ENCODE assay signal across 12 cellular contexts in the genomic region with DNA sequence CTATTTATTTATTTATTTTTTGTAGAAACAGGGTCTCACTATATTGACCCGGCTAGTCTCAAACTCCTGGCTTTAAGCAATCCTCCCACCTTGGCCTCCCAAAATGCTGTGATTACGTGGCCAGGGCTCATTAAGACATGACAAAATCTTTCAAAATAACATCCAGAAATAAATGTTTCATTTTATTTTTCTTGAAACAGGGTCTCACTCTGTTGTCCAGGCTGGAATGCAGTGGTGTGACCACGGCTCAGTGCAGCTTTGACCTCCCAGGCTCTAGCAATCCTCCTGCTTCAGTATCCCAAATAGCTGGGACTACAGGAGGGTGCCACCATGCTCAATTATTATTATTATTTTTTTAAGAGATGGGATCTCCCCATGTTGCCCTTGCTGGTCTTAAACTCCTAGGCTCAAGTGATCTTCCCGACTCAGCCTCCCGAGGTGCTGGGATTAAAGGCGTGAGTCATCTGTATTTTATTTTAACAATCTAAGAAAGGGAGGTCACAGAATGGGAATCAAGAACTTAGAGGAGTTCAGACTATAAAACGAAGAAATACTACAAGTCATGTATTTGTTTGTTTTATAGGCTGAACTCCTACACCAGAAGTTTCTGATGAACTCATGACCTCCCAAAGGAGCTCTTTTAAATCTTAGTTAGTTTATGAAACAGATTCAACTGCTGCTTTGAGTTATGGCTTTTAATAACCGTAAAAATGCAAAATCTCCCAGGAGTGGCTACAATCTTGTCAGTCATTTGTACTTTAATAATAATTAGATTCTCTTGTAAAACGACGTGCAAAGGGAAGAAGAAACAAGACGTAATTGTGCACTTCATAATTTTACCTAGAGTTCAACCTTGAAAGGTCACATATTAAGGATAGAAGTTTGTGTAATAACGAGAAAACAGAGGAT. TPM values are rescaled to one million over a fixed set of nuclear protein-coding genes. Genes with fewer than 3 reads are reported as not detected.
DNase-seq lines count a peak whose midpoint lies in the region; ATAC-seq, FAIRE-seq and TF ChIP-seq lines count a peak whose summit lies in the region.
"Had no signal": no experiment of that assay in that cellular context is flagged by ENCODE, and none has a peak within 500 bp of the region (broad histone marks: within the 10 kb centered on the region; RNA-seq: fewer than 3 reads in every experiment).

No MANE protein-coding gene starts in this region.

- H3K27me3 ChIP-seq in DND-41 (ENCODE audit: insufficient read depth, low read length, poor library complexity) (no peaks in the 10 kb centered on the region), sigmoid colon (no peaks in the 10 kb centered on the region), pancreas (no peaks in the 10 kb centered on the region)
- H3K27me3 ChIP-seq: adrenal gland had no signal

- H3K79me2 ChIP-seq in DND-41 (ENCODE audit: insufficient read depth, low read length) = peaks cover 45% of the 10 kb centered on the region

- TF ChIP-seq POLR2A in sigmoid colon (IDR thresholded peaks at IDR 0.05) = no peak

- H3K9ac ChIP-seq in DND-41 (ENCODE audit: low read depth, low read length) = peak overlapping the region; percentile 73; the same call in 1 of the 2 replicates

- TF ChIP-seq CTCF in DND-41 (IDR thresholded peaks at IDR 0.05; ENCODE audit: borderline replicate concordance, extremely low read depth, low read length, poor library complexity, severe bottlenecking) (no peak), choroid plexus epithelial cell (conservative IDR thresholded peaks at IDR 0.05; ENCODE audit: low read depth, low read length) (no peak), sigmoid colon (IDR thresholded peaks at IDR 0.05) (no peak), pancreas (IDR thresholded peaks at IDR 0.05) (no peak)

- FAIRE-seq in pancreas (lab: Jason Lieb, UNC) = no peak

- peaks cover 33% of the 10 kb centered on the region for H3K4me1 ChIP-seq in DND-41 (ENCODE audit: insufficient read depth, low read length)
- H3K4me1 ChIP-seq in sigmoid colon = peaks cover 0 to 32% (median 26%) of the 10 kb centered on the region in 4 donors
- peaks cover 0 to 15% (median 13%) of the 10 kb centered on the region in 3 donors for H3K4me1 ChIP-seq in pancreas

- no peaks in the 10 kb centered on the region; the same call in 1 of the 2 replicates for H4K20me1 ChIP-seq in DND-41 (ENCODE audit: insufficient read depth, low read length)

- no peak for ATAC-seq in DND-41 (ENCODE audit: insufficient read depth, low read depth)
- no peak for ATAC-seq in HG03521 (IDR thresholded peaks at IDR 0.05; ENCODE audit: unreplicated experiment)
- no peak for ATAC-seq in pancreas

- no peak overlapping the region for H2AFZ ChIP-seq in DND-41 (ENCODE audit: low read depth, low read length)

- no peak for TF ChIP-seq EP300 in sigmoid colon (IDR thresholded peaks at IDR 0.05)

- peaks cover 3% of the 10 kb centered on the region for H3K9me3 ChIP-seq in DND-41 (ENCODE audit: insufficient read depth, low read length, severe bottlenecking)
- H3K9me3 ChIP-seq in sigmoid colon = no peaks in the 10 kb centered on the region
- H3K9me3 ChIP-seq in pancreas = no peaks in the 10 kb centered on the region
- H3K9me3 ChIP-seq: adrenal gland had no signal

- H3K4me3 ChIP-seq in DND-41 (ENCODE audit: low read depth in 1 of 2, low read length in 2 of 2) = peak overlapping the region in 1 of 2 experiments; percentile 99; a peak in 2 of 4 replicates
- no peak overlapping the region for H3K4me3 ChIP-seq in choroid plexus epithelial cell (ENCODE audit: low read depth, low read length)
- H3K4me3 ChIP-seq in sigmoid colon = no peak overlapping the region
- no peak overlapping the region for H3K4me3 ChIP-seq in pancreas

- intact Hi-C loops in sigmoid colon (cut with DNase I) (loop anchor here (2.0 to 10.0 kb wide), 2 partner anchors 139 to 179 kb away; a partner anchor contains a TSS), pancreas (cut with DNase I) (no loop called here)

- H3K4me2 ChIP-seq in DND-41 (ENCODE audit: insufficient read depth, low read length) = peak overlapping the region; percentile 74

- H3K36me3 ChIP-seq in DND-41 (ENCODE audit: insufficient read depth, low read length) = no peaks in the 10 kb centered on the region; the same call in 1 of the 2 replicates
- H3K36me3 ChIP-seq in sigmoid colon = no peaks in the 10 kb centered on the region
- no peaks in the 10 kb centered on the region for H3K36me3 ChIP-seq in pancreas
- H3K36me3 ChIP-seq: adrenal gland had no signal

- WGBS in sigmoid colon, 2 donors = 45 to 80% methylated on average over 12 of the region's 12 CpGs
- 77 to 82% methylated on average over 12 of the region's 12 CpGs for WGBS in pancreas, 2 donors

- H3K27ac ChIP-seq in DND-41 (ENCODE audit: low read length) (no peak overlapping the region), sigmoid colon (peak overlapping the region in 3 of 4 donors; percentile 100), pancreas (no peak overlapping the region)
- H3K27ac ChIP-seq: adrenal gland, HL-60 had no signal

- no peak for DNase-seq in DND-41
- DNase-seq in LHCN-M2 (ENCODE audit: low read depth) = peak; percentile 61
- peak; percentile 40 for DNase-seq in choroid plexus epithelial cell (ENCODE audit: low read depth)
- no peak for DNase-seq in sigmoid colon
- DNase-seq in SKM-1 treated with dmso at 0.1 percent for 144 hours (lab: John Stamatoyannopoulos, UW; ENCODE audit: unreplicated experiment) = no peak
- DNase-seq in pancreas = no peak
- DNase-seq: activated CD4-positive, alpha-beta T cell treated with anti-CD3 and anti-CD28 coated beads, Interleukin-2, amount 50 U/mL, for 48 hours; adrenal gland; DMS153; stimulated activated CD4-positive, alpha-beta T cell treated with anti-CD3 and anti-CD28 coated beads, Interleukin-12 subunit alpha, Interleukin-12 subunit beta, amount 100 ng/mL, for 4 hours had no signal

RNA-seq across cellular contexts. Expression of a gene that starts 2.1 kb away (rescaled TPM):
- 70.2 and 83.0 TPM in 2 replicates for total RNA-seq in LHCN-M2 (2014; rRNA removed)
- 31.4 TPM for polyA plus RNA-seq in LHCN-M2 (2012)
- total RNA-seq in sigmoid colon = 10 to 100 TPM; 39.5 to 51.7 (median 46.4) TPM
- 10 to 100 TPM; 12.6 to 21.0 (median 19.8) TPM for polyA plus RNA-seq in sigmoid colon
- 10 to 100 TPM; 17.5 to 34.5 (median 24.7) TPM for total RNA-seq in pancreas
- polyA plus RNA-seq in pancreas = 10 to 100 TPM; 12.7 to 23.9 TPM

RNA-seq across cellular contexts. Expression of a gene that starts 33.3 kb away (rescaled TPM):
- 8.6 and 12.6 TPM in 2 replicates for total RNA-seq in LHCN-M2 (2014; rRNA removed)
- 3.9 TPM for polyA plus RNA-seq in LHCN-M2 (2012)
- 10 to 100 TPM; 15.8 to 31.1 (median 21.3) TPM for total RNA-seq in sigmoid colon
- 1 to 10 TPM; 6.6 to 9.0 (median 8.0) TPM for polyA plus RNA-seq in sigmoid colon
- total RNA-seq in pancreas = 10 to 100 TPM in 5 of 6 donors, 1 to 10 TPM in 1; 9.9 to 15.0 (median 13.7) TPM
- polyA plus RNA-seq in pancreas = 10 to 100 TPM; 31.8 to 42.8 TPM

Comparison
In these comparisons a context has a peak if more than half of its experiments do, and no peak if none do; other contexts are left out.
1. DNase-seq: peak in LHCN-M2 (single experiment) and choroid plexus epithelial cell (single experiment); none in DND-41 (single experiment), sigmoid colon (single experiment), SKM-1 treated with dmso at 0.1 percent for 144 hours (single experiment) and pancreas (0 of 6).
2. H3K27ac ChIP-seq: peak in sigmoid colon (3 of 4); none in DND-41 (single experiment) and pancreas (0 of 4).